ENCODE assay signal across 18 cellular contexts in genomic region chr22:47027766-47028165, GRCh38.
DNase-seq lines count a peak whose midpoint lies in the region; ATAC-seq and TF ChIP-seq lines count a peak whose summit lies in the region.
"Had no signal": no experiment of that assay in that cellular context is flagged by ENCODE, and none has a peak within 500 bp of the region (broad histone marks: within the 10 kb centered on the region; RNA-seq: fewer than 3 reads in every experiment).

No MANE protein-coding gene starts in this region.

- TF ChIP-seq CTCF in left ventricle myocardium inferior (IDR thresholded peaks at IDR 0.05; ENCODE audit: borderline replicate concordance) (no peak), RWPE2 (IDR thresholded peaks at IDR 0.05; ENCODE audit: poor library complexity, severe bottlenecking) (no peak), uterus (IDR thresholded peaks at IDR 0.05) (no peak), body of pancreas (IDR thresholded peaks at IDR 0.05) (no peak), GM10266 (IDR thresholded peaks at IDR 0.05; ENCODE audit: control insufficient read depth, insufficient read depth, low read depth, missing control alignments) (no peak)

- no peaks in the 10 kb centered on the region for H3K27me3 ChIP-seq in left ventricle myocardium inferior (ENCODE audit: low read depth)
- H3K27me3 ChIP-seq in RWPE2 (ENCODE audit: insufficient read depth, poor library complexity, severe bottlenecking) = no peaks in the 10 kb centered on the region
- no peaks in the 10 kb centered on the region for H3K27me3 ChIP-seq in uterus
- H3K27me3 ChIP-seq in body of pancreas = no peaks in the 10 kb centered on the region
- H3K27me3 ChIP-seq: BLaER1 had no signal

- DNase-seq in left ventricle myocardium superior (peak; percentile 6), left ventricle myocardium inferior (no peak), RWPE2 (ENCODE audit: low spot score) (peak; percentile 31), mesenteric fat pad (ENCODE audit: low spot score) (peak; percentile 39), uterus (peak in 1 of 2 donors; percentile 70), body of pancreas (no peak), GM10266 (ENCODE audit: extremely low spot score) (no peak)
- DNase-seq in activated CD8-positive, alpha-beta memory T cell treated with anti-CD3 and anti-CD28 coated beads, Interleukin-2, amount 50 U/mL, for 4 hours = no peak
- DNase-seq: Calu3; CD8-positive, alpha-beta T cell; KG1; NCI-H1105 treated with DMSO at 0.1 percent for 48 hours; NCI-H1694 treated with DMSO at 0.1 percent for 48 hours; NCI-H2107; NCI-H510A; NCI-H748 treated with DMSO at 0.1 percent for 48 hours; SIG-M5 had no signal

- H3K9me3 ChIP-seq in left ventricle myocardium inferior (replicated peaks) (no peaks in the 10 kb centered on the region), RWPE2 (ENCODE audit: severe bottlenecking) (no peaks in the 10 kb centered on the region), uterus (no peaks in the 10 kb centered on the region), body of pancreas (no peaks in the 10 kb centered on the region)
- H3K9me3 ChIP-seq: BLaER1 had no signal

- ATAC-seq in left ventricle myocardium superior (no peak), RWPE2 (ENCODE audit: low read depth) (no peak), body of pancreas (no peak)
- ATAC-seq: CD8-positive, alpha-beta T cell had no signal

- 87 to 88% methylated on average over 9 of the region's 9 CpGs for WGBS in body of pancreas, 2 donors

- H3K27ac ChIP-seq in left ventricle myocardium inferior (replicated peaks) = no peak overlapping the region
- no peak overlapping the region for H3K27ac ChIP-seq in RWPE2 (ENCODE audit: poor library complexity, severe bottlenecking)
- peak overlapping the region; percentile 62 to 84 for H3K27ac ChIP-seq in uterus
- H3K27ac ChIP-seq in body of pancreas = no peak overlapping the region
- H3K27ac ChIP-seq: BLaER1 had no signal

- H3K4me1 ChIP-seq in left ventricle myocardium inferior (no peaks in the 10 kb centered on the region), RWPE2 (ENCODE audit: insufficient read depth, poor library complexity, severe bottlenecking) (peaks cover 6% of the 10 kb centered on the region), uterus (peaks cover 0 to 5% of the 10 kb centered on the region in 2 donors), body of pancreas (peaks cover 14% of the 10 kb centered on the region)
- H3K4me1 ChIP-seq: BLaER1 had no signal

- H3K36me3 ChIP-seq in left ventricle myocardium inferior = peaks cover 6% of the 10 kb centered on the region
- H3K36me3 ChIP-seq in RWPE2 (ENCODE audit: low read depth) = peaks cover 6% of the 10 kb centered on the region; the same call in 1 of the 2 replicates
- no peaks in the 10 kb centered on the region for H3K36me3 ChIP-seq in uterus
- H3K36me3 ChIP-seq in body of pancreas (replicated peaks in 1 of 2; ENCODE audit: insufficient read depth in 1 of 2, low read depth in 2 of 2) = no peaks in the 10 kb centered on the region

- no peak overlapping the region for H3K4me3 ChIP-seq in left ventricle myocardium inferior
- no peak overlapping the region for H3K4me3 ChIP-seq in RWPE2 (ENCODE audit: severe bottlenecking)
- H3K4me3 ChIP-seq in uterus = no peak overlapping the region
- H3K4me3 ChIP-seq in body of pancreas = no peak overlapping the region
- H3K4me3 ChIP-seq: BLaER1 had no signal

- intact Hi-C loops in left ventricle myocardium superior (cut with micrococcal nuclease) (no loop called here), left ventricle myocardium inferior (cut with micrococcal nuclease) (no loop called here), uterus (cut with DNase I; ENCODE audit: low total_unique reads) (no loop called here), body of pancreas (cut with DNase I) (no loop called here)

- no peak for TF ChIP-seq POLR2A in uterus (IDR thresholded peaks at IDR 0.05)
- TF ChIP-seq POLR2A in body of pancreas (IDR thresholded peaks at IDR 0.05) = no peak

Comparison
In these comparisons a context has a peak if more than half of its experiments do, and no peak if none do; other contexts are left out.
1. DNase-seq: peak in left ventricle myocardium superior (single experiment), RWPE2 (single experiment) and mesenteric fat pad (single experiment); none in left ventricle myocardium inferior (single experiment), body of pancreas (0 of 4), GM10266 (single experiment) and activated CD8-positive, alpha-beta memory T cell treated with anti-CD3 and anti-CD28 coated beads, Interleukin-2, amount 50 U/mL, for 4 hours (single experiment).
2. H3K27ac ChIP-seq: peak in uterus (2 of 2); none in left ventricle myocardium inferior (single experiment), RWPE2 (single experiment) and body of pancreas (0 of 4).